11 cellular contexts compared by ENCODE assay signal in the genomic region with DNA sequence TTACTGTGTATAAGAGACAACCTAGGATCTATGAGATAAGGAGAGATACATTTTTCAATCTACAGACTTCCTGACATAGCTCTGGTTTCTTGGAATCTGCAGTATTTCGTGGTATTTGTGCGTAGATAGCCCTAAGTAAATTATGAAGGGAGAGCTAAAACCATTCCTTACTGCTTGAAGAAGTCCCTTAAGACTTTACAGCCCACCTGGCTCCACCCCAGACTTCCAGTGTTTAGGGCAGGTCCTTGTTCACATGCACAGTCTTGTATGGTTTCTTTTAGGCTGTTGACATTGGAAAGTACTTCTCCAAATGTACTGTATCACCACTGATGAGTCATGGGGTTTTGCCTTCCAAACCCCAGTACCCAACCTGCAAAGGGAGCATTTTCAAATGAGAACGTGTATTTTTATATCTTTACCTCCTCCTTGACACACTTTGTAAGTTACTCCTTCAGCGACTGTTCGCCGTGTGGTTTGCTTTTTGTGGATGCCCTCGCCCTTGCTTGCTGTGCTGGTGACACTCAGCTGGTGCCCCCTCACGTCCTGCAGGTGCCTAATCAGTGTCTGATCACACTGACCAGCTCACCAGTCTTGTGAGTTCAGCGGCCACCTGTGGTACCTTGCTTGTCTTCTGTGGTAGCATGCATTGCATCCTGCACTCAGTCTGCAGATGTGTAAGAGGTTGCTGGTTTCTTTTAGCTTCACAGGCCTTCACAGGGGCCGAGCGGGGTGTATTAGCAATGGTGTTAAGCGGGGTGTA.
DNase-seq lines count a peak whose midpoint lies in the region; ATAC-seq and TF ChIP-seq lines count a peak whose summit lies in the region.
"Had no signal": no experiment of that assay in that cellular context is flagged by ENCODE, and none has a peak within 500 bp of the region (broad histone marks: within the 10 kb centered on the region; RNA-seq: fewer than 3 reads in every experiment).

No MANE protein-coding gene starts in this region.

- peaks cover 34% of the 10 kb centered on the region for H3K4me1 Mint-ChIP-seq in activated naive CD4-positive, alpha-beta T cell treated with anti-CD3 and anti-CD28 coated beads, Interleukin-2, amount 10 ng/mL, durations not matched to agents 7 days and 5 days

- CTCF ChIA-PET in activated naive CD4-positive, alpha-beta T cell treated with anti-CD3 and anti-CD28 coated beads, Interleukin-2, amount 10 ng/mL, durations not matched to agents 7 days and 5 days (lab: Charles Lee): interaction anchor here (1.1 to 1.5 kb wide), 3 partner anchors 14 to 68 kb away, joined by 3 to 4 read pairs (median 4); no protein-coding TSS in a partner anchor

- H3K27me3 ChIP-seq in tibial artery: no peaks in the 10 kb centered on the region
- H3K27me3 ChIP-seq: Peyer's patch had no signal

- H3K36me3 Mint-ChIP-seq in activated naive CD4-positive, alpha-beta T cell treated with anti-CD3 and anti-CD28 coated beads, Interleukin-2, amount 10 ng/mL, durations not matched to agents 7 days and 5 days: peaks cover 70% of the 10 kb centered on the region

- H3K9me3 ChIP-seq in tibial artery: no peaks in the 10 kb centered on the region
- H3K9me3 ChIP-seq: Peyer's patch had no signal

- H3K36me3 ChIP-seq in tibial artery: peaks cover 24 to 48% (median 25%) of the 10 kb centered on the region in 3 donors

- H3K4me3 ChIP-seq in tibial artery: peak overlapping the region; percentile 19 to 31
- H3K4me3 ChIP-seq: Peyer's patch had no signal

- peak; percentile 25 for ATAC-seq in left lobe of liver
- no peak for ATAC-seq in HG03039 (IDR thresholded peaks at IDR 0.05; ENCODE audit: unreplicated experiment)

- no peak overlapping the region for H3K4me3 Mint-ChIP-seq in activated naive CD4-positive, alpha-beta T cell treated with anti-CD3 and anti-CD28 coated beads, Interleukin-2, amount 10 ng/mL, durations not matched to agents 7 days and 5 days
- H3K4me3 Mint-ChIP-seq: activated naive CD8-positive, alpha-beta T cell had no signal

- DNase-seq in activated naive CD4-positive, alpha-beta T cell treated with anti-CD3 and anti-CD28 coated beads, Interleukin-2, amount 10 ng/mL, durations not matched to agents 7 days and 5 days: no peak
- no peak for DNase-seq in activated naive CD4-positive, alpha-beta T cell treated with Interleukin-2 at 50 U/mL for 16 hours
- peak; percentile 57 for DNase-seq in astrocyte of the hippocampus (ENCODE audit: low read depth, low spot score)
- DNase-seq in left lobe of liver (ENCODE audit: low spot score): no peak
- DNase-seq in tibial artery: no peak
- DNase-seq in NCI-H82 treated with DMSO at 0.1 percent for 48 hours (lab: John Stamatoyannopoulos, UW; ENCODE audit: unreplicated experiment): no peak
- no peak for DNase-seq in activated CD8-positive, alpha-beta memory T cell treated with anti-CD3 and anti-CD28 coated beads, Interleukin-2, amount 50 U/mL, for 48 hours
- DNase-seq: Peyer's patch had no signal

- TF ChIP-seq CTCF in tibial artery (IDR thresholded peaks at IDR 0.05): no peak

- intact Hi-C loops in tibial artery (cut with DNase I; ENCODE audit: low total_unique reads): loop anchor here (5.0 kb wide), 1 partner anchor 70 kb away; no protein-coding TSS in a partner anchor

- no peaks in the 10 kb centered on the region for H3K9me3 Mint-ChIP-seq in activated naive CD4-positive, alpha-beta T cell treated with anti-CD3 and anti-CD28 coated beads, Interleukin-2, amount 10 ng/mL, durations not matched to agents 7 days and 5 days

- H3K4me1 ChIP-seq in tibial artery: peaks cover 0 to 34% (median 30%) of the 10 kb centered on the region in 4 donors
- H3K4me1 ChIP-seq: Peyer's patch had no signal

- H3K27ac ChIP-seq in tibial artery: peak overlapping the region; percentile 60 to 61
- H3K27ac ChIP-seq: HL-60, Peyer's patch had no signal

- no peaks in the 10 kb centered on the region for H3K27me3 Mint-ChIP-seq in activated naive CD4-positive, alpha-beta T cell treated with anti-CD3 and anti-CD28 coated beads, Interleukin-2, amount 10 ng/mL, durations not matched to agents 7 days and 5 days
- H3K27me3 Mint-ChIP-seq: activated naive CD8-positive, alpha-beta T cell had no signal

- peak overlapping the region; percentile 20 for H3K27ac Mint-ChIP-seq in activated naive CD4-positive, alpha-beta T cell treated with anti-CD3 and anti-CD28 coated beads, Interleukin-2, amount 10 ng/mL, durations not matched to agents 7 days and 5 days
- H3K27ac Mint-ChIP-seq: activated naive CD8-positive, alpha-beta T cell had no signal
